Comparison of ENCODE assay signal across 1 cellular context in genomic region chr16:24138024-24138423, GRCh38.
TF ChIP-seq lines count a peak whose summit lies in the region.

No MANE protein-coding gene starts in this region.

TF ChIP-seq in H1, 55 proteins besides CTCF, POLR2A, EP300 and RAD21:
- TF ChIP-seq BACH1 (IDR thresholded peaks at IDR 0.05; ENCODE audit: low read length): no peak
- TF ChIP-seq SIN3A (conservative IDR thresholded peaks at IDR 0.05 in 1 of 2, IDR thresholded peaks at IDR 0.05 in 1 of 2; ENCODE audit: low read depth in 1 of 2, low read length in 2 of 2): no peak
- TF ChIP-seq CEBPB (IDR thresholded peaks at IDR 0.05; ENCODE audit: low read depth, low read length): no peak
- TF ChIP-seq RBBP5 (IDR thresholded peaks at IDR 0.05; ENCODE audit: borderline replicate concordance, low read depth, low read length): no peak
- peak; percentile 69 for TF ChIP-seq SP1 (IDR thresholded peaks at IDR 0.05; ENCODE audit: low read depth, low read length)
- no peak for TF ChIP-seq HDAC6 (IDR thresholded peaks at IDR 0.05; ENCODE audit: low read depth, low read length)
- TF ChIP-seq TAF1 (IDR thresholded peaks at IDR 0.05; ENCODE audit: low read depth, low read length): peak; percentile 38; the same call in 1 of the 2 replicates
- no peak for TF ChIP-seq CTBP2 (IDR thresholded peaks at IDR 0.05; ENCODE audit: borderline replicate concordance, insufficient read depth, insufficient read length, low read length)
- 0 out of 2 replicates have a peak, but pooled peaks have one; percentile 26 for TF ChIP-seq TCF12 (IDR thresholded peaks at IDR 0.05; ENCODE audit: low read depth, low read length)
- TF ChIP-seq CHD1 (IDR thresholded peaks at IDR 0.05; ENCODE audit: low read depth, low read length): no peak
- peak; percentile 15 for TF ChIP-seq NANOG (IDR thresholded peaks at IDR 0.05; ENCODE audit: insufficient read depth, low read depth, low read length, poor library complexity, severe bottlenecking)
- TF ChIP-seq BCL11A (IDR thresholded peaks at IDR 0.05; ENCODE audit: low read depth in 2 of 2, low read length in 2 of 2): no peak
- no peak for TF ChIP-seq ATF2 (IDR thresholded peaks at IDR 0.05; ENCODE audit: low read length)
- 0 out of 2 replicates have a peak, but pooled peaks have one; percentile 33 for TF ChIP-seq POLR2AphosphoS5 (IDR thresholded peaks at IDR 0.05; ENCODE audit: low read depth, low read length)
- TF ChIP-seq ZNF274 (IDR thresholded peaks at IDR 0.05; ENCODE audit: borderline replicate concordance, extremely low read depth, low read length): no peak
- TF ChIP-seq RNF2 (IDR thresholded peaks at IDR 0.05; ENCODE audit: borderline replicate concordance, low read depth, low read length, missing control alignments, poor library complexity, severe bottlenecking): no peak
- no peak for TF ChIP-seq SRF (IDR thresholded peaks at IDR 0.05; ENCODE audit: low read depth, low read length)
- no peak for TF ChIP-seq EZH2 (IDR thresholded peaks at IDR 0.05; ENCODE audit: low read depth, low read length, severe bottlenecking)
- no peak for TF ChIP-seq SIRT6 (IDR thresholded peaks at IDR 0.05; ENCODE audit: low read length)
- TF ChIP-seq JUND (IDR thresholded peaks at IDR 0.05; ENCODE audit: low read length): no peak
- 0 out of 2 replicates have a peak, but pooled peaks have one; percentile 33 for TF ChIP-seq TEAD4 (IDR thresholded peaks at IDR 0.05; ENCODE audit: low read depth, low read length)
- TF ChIP-seq, protein P1, sequence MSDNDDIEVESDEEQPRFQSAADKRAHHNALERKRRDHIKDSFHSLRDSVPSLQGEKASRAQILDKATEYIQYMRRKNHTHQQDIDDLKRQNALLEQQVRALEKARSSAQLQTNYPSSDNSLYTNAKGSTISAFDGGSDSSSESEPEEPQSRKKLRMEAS (IDR thresholded peaks at IDR 0.05): peak; percentile 22; the same call in 1 of the 2 replicates
- TF ChIP-seq SUZ12 (IDR thresholded peaks at IDR 0.05; ENCODE audit: low read length): no peak
- no peak for TF ChIP-seq HDAC2 (IDR thresholded peaks at IDR 0.05; ENCODE audit: borderline replicate concordance in 1 of 2, low read depth in 2 of 2, low read length in 2 of 2)
- no peak for TF ChIP-seq KDM1A (IDR thresholded peaks at IDR 0.05; ENCODE audit: borderline replicate concordance, low read length)
- no peak for TF ChIP-seq NRF1 (IDR thresholded peaks at IDR 0.05; ENCODE audit: low read depth, low read length)
- peak; percentile 14; the same call in 1 of the 2 replicates for TF ChIP-seq MAFK (IDR thresholded peaks at IDR 0.05; ENCODE audit: low read depth, low read length)
